In genomic region chr2:96848264-96848663, GRCh38 we compare ENCODE assay signal across 1 cellular context.
TF ChIP-seq lines count a peak whose summit lies in the region.

No MANE protein-coding gene starts in this region.

TF ChIP-seq in HepG2, 621 proteins besides CTCF, POLR2A, EP300 and RAD21 (continues in another document):
- TF ChIP-seq ZNF567 (CRISPR knock-in tag; IDR thresholded peaks at IDR 0.05; ENCODE audit: borderline replicate concordance), result no peak
- no peak for TF ChIP-seq ZNF382 (CRISPR knock-in tag; IDR thresholded peaks at IDR 0.05; ENCODE audit: borderline replicate concordance)
- TF ChIP-seq NR2F1 (CRISPR knock-in tag; IDR thresholded peaks at IDR 0.05), result peak; percentile 38 to 55; a peak in 2 of 4 replicates
- no peak for TF ChIP-seq ZBTB37 (CRISPR knock-in tag; IDR thresholded peaks at IDR 0.05)
- 0 out of 2 replicates have a peak, but pooled peaks have one; percentile 42 for TF ChIP-seq ZNF782 (CRISPR knock-in tag; IDR thresholded peaks at IDR 0.05; ENCODE audit: borderline replicate concordance)
- TF ChIP-seq ZNF740 (CRISPR knock-in tag; IDR thresholded peaks at IDR 0.05), result peak; percentile 95
- peak; percentile 31; the same call in 1 of the 2 replicates for TF ChIP-seq THRA (CRISPR knock-in tag; IDR thresholded peaks at IDR 0.05; ENCODE audit: borderline replicate concordance)
- no peak for TF ChIP-seq ZBTB40 (IDR thresholded peaks at IDR 0.05)
- 0 out of 2 replicates have a peak, but pooled peaks have one; percentile 25 for TF ChIP-seq ZBTB40 (CRISPR knock-in tag; IDR thresholded peaks at IDR 0.05)
- peak; percentile 43; the same call in 1 of the 2 replicates for TF ChIP-seq ZBTB33 (CRISPR knock-in tag; IDR thresholded peaks at IDR 0.05)
- 0 out of 2 replicates have a peak, but pooled peaks have one; percentile 16 for TF ChIP-seq ZBTB4 (CRISPR knock-in tag; IDR thresholded peaks at IDR 0.05; ENCODE audit: borderline replicate concordance)
- TF ChIP-seq CEBPB (IDR thresholded peaks at IDR 0.05; ENCODE audit: borderline replicate concordance, low read depth, low read length), result peak; percentile 37; the same call in 1 of the 2 replicates
- peak; percentile 69; the same call in 1 of the 2 replicates for TF ChIP-seq MTA1 (CRISPR knock-in tag; IDR thresholded peaks at IDR 0.05; ENCODE audit: borderline replicate concordance)
- TF ChIP-seq SKI (IDR thresholded peaks at IDR 0.05; ENCODE audit: partially characterized antibody), result peak; percentile 29
- TF ChIP-seq SOX6 (IDR thresholded peaks at IDR 0.05), result no peak
- TF ChIP-seq SOX6 (CRISPR knock-in tag; IDR thresholded peaks at IDR 0.05), result peak; percentile 29
- no peak for TF ChIP-seq IRX3 (CRISPR knock-in tag; IDR thresholded peaks at IDR 0.05; ENCODE audit: borderline replicate concordance, low read depth)
- TF ChIP-seq CHD4 (IDR thresholded peaks at IDR 0.05; ENCODE audit: borderline replicate concordance, low read length), result no peak
- 0 out of 2 replicates have a peak, but pooled peaks have one; percentile 15 for TF ChIP-seq FOXP4 (CRISPR knock-in tag; IDR thresholded peaks at IDR 0.05)
- peak; percentile 58 for TF ChIP-seq MAX (IDR thresholded peaks at IDR 0.05)
- TF ChIP-seq MXI1 (IDR thresholded peaks at IDR 0.05; ENCODE audit: borderline replicate concordance, low read depth, low read length), result peak; percentile 78; the same call in 1 of the 3 replicates
- no peak for TF ChIP-seq SP4 (CRISPR knock-in tag; IDR thresholded peaks at IDR 0.05)
- TF ChIP-seq TFDP2 (CRISPR knock-in tag; IDR thresholded peaks at IDR 0.05), result 0 out of 2 replicates have a peak, but pooled peaks have one; percentile 18
- TF ChIP-seq GMEB1 (CRISPR knock-in tag; IDR thresholded peaks at IDR 0.05; ENCODE audit: borderline replicate concordance), result 0 out of 2 replicates have a peak, but pooled peaks have one; percentile 29
- TF ChIP-seq ZNF292 (CRISPR knock-in tag; IDR thresholded peaks at IDR 0.05; ENCODE audit: borderline replicate concordance, low read depth), result peak; percentile 46; the same call in 1 of the 2 replicates
- TF ChIP-seq ESRRA (CRISPR knock-in tag; IDR thresholded peaks at IDR 0.05; ENCODE audit: low read depth), result no peak
